9 cellular contexts compared by ENCODE assay signal in genomic region chr5:44952376-44952775, GRCh38.
DNase-seq lines count a peak whose midpoint lies in the region; ATAC-seq and TF ChIP-seq lines count a peak whose summit lies in the region.
"Had no signal": no experiment of that assay in that cellular context is flagged by ENCODE, and none has a peak within 500 bp of the region (broad histone marks: within the 10 kb centered on the region; RNA-seq: fewer than 3 reads in every experiment).

No MANE protein-coding gene starts in this region.

- H3K9me3 Mint-ChIP-seq in endothelial cell (ENCODE audit: unreplicated experiment) = no peaks in the 10 kb centered on the region
- H3K9me3 Mint-ChIP-seq: activated naive CD4-positive, alpha-beta T cell treated with anti-CD3 and anti-CD28 coated beads, Interleukin-2, amount 50 U/mL, for 72 hours had no signal

- no peak overlapping the region for H3K4me3 Mint-ChIP-seq in endothelial cell (ENCODE audit: unreplicated experiment)

- H3K4me3 ChIP-seq in retinal pigment epithelial cell (ENCODE audit: low read length) = no peak overlapping the region
- no peak overlapping the region for H3K4me3 ChIP-seq in prostate gland

- no peaks in the 10 kb centered on the region for H3K36me3 Mint-ChIP-seq in endothelial cell (ENCODE audit: low read depth, unreplicated experiment)
- H3K36me3 Mint-ChIP-seq: activated naive CD4-positive, alpha-beta T cell treated with anti-CD3 and anti-CD28 coated beads, Interleukin-2, amount 50 U/mL, for 72 hours had no signal

- ATAC-seq in HG03457 (IDR thresholded peaks at IDR 0.05; ENCODE audit: unreplicated experiment) = peak; percentile 65

- no peaks in the 10 kb centered on the region for H3K27me3 Mint-ChIP-seq in endothelial cell (ENCODE audit: unreplicated experiment)

- no peak overlapping the region for H3K27ac ChIP-seq in prostate gland

- DNase-seq in ELF-1 (ENCODE audit: low read depth, low spot score) = peak; percentile 23
- DNase-seq in GM20000 (ENCODE audit: low spot score) = peak; percentile 16
- DNase-seq in NOMO-1 treated with dmso at 0.1 percent for 144 hours (lab: John Stamatoyannopoulos, UW; ENCODE audit: unreplicated experiment) = peak; percentile 27
- DNase-seq in endothelial cell (ENCODE audit: low spot score) = peak; percentile 30
- no peak for DNase-seq in retinal pigment epithelial cell (ENCODE audit: low read depth)
- no peak for DNase-seq in prostate gland (ENCODE audit: low spot score)
- DNase-seq in midbrain (lab: John Stamatoyannopoulos, UW) = no peak

- no peaks in the 10 kb centered on the region for H3K36me3 ChIP-seq in prostate gland

- WGBS in prostate gland = 30% methylated on average over 1 of the region's 1 CpG

- TF ChIP-seq POLR2A in prostate gland (IDR thresholded peaks at IDR 0.05) = no peak

- H3K4me1 ChIP-seq in prostate gland (replicated peaks) = no peaks in the 10 kb centered on the region

- H3K27ac Mint-ChIP-seq in endothelial cell (ENCODE audit: unreplicated experiment) = no peak overlapping the region
- H3K27ac Mint-ChIP-seq: activated naive CD4-positive, alpha-beta T cell treated with anti-CD3 and anti-CD28 coated beads, Interleukin-2, amount 50 U/mL, for 72 hours had no signal

- H3K27me3 ChIP-seq in prostate gland (replicated peaks; ENCODE audit: insufficient read depth) = no peaks in the 10 kb centered on the region

- intact Hi-C loops in prostate gland (cut with DNase I) = no loop called here

- TF ChIP-seq CTCF in GM20000 (IDR thresholded peaks at IDR 0.05; ENCODE audit: extremely low read depth, missing control alignments) (peak; percentile 12), endothelial cell (IDR thresholded peaks at IDR 0.05; ENCODE audit: unreplicated experiment) (peak; percentile 96), retinal pigment epithelial cell (conservative IDR thresholded peaks at IDR 0.05; ENCODE audit: low read depth, low read length) (peak; percentile 85), prostate gland (IDR thresholded peaks at IDR 0.05) (no peak)

- H3K4me1 Mint-ChIP-seq in endothelial cell (ENCODE audit: unreplicated experiment) = no peaks in the 10 kb centered on the region

- H3K9me3 ChIP-seq in prostate gland = no peaks in the 10 kb centered on the region

Comparison
In these comparisons a context has a peak if more than half of its experiments do, and no peak if none do; other contexts are left out.
1. DNase-seq: peak in ELF-1 (single experiment), GM20000 (single experiment), NOMO-1 treated with dmso at 0.1 percent for 144 hours (single experiment) and endothelial cell (single experiment); none in retinal pigment epithelial cell (single experiment), prostate gland (single experiment) and midbrain (single experiment).
2. CTCF ChIP-seq: peak in GM20000 (single experiment), endothelial cell (single experiment) and retinal pigment epithelial cell (single experiment); none in prostate gland (0 of 4).